Comparison of ENCODE assay signal across 8 cellular contexts in the genomic region with DNA sequence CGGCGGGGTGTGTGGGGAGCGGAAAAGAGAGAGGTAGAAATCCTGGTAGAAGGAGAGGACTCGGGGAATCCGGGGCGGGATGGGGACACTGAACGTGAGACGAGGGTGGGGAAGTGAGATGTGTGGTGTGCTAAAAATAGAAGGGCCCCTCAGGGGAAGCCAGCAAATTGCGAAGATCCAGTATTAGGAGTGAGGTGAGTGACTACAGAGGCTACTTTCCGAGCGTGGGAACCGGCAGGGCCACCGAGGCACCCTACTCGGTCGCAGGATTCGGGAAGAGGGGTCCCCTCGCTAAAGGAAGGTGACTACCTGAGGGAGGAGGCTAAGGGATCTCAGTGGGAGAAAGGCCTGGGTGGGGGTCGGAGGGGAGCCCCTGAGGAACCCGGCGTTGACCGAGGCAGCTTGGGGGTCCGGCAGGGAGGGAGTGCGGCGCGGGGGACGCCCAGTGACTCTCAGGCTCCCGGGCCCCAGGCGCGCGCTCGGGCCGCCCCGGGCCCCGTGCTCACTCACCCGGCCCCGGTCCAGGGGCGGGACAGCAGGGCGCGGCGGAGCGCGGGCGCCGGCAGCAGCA. TPM values are rescaled to one million over a fixed set of nuclear protein-coding genes. Genes with fewer than 3 reads are reported as not detected.
A peak's percentile ranks its signal among the peaks of the same experiment; 100 is the strongest.
DNase-seq lines count a peak whose midpoint lies in the region; ATAC-seq and TF ChIP-seq lines count a peak whose summit lies in the region.

No MANE protein-coding gene starts in this region.

- no peak for TF ChIP-seq POLR2A in sigmoid colon (IDR thresholded peaks at IDR 0.05)

- H3K4me1 ChIP-seq in DOHH2 (ENCODE audit: control insufficient read depth, low read length) (peaks cover 15% of the 10 kb centered on the region), sigmoid colon (peaks cover 0 to 24% (median 20%) of the 10 kb centered on the region in 4 donors)

- intact Hi-C loops in sigmoid colon (cut with DNase I) = loop anchor here (10.0 kb wide), 2 partner anchors 313 to 343 kb away; a partner anchor contains a TSS

- H3K27ac ChIP-seq in DOHH2 (ENCODE audit: low read depth, low read length) (no peak overlapping the region), sigmoid colon (peak overlapping the region; percentile 88 to 94 (median 90))

- DNase-seq in WTC11 (ENCODE audit: low spot score) (no peak), glutamatergic neuron (no peak), sigmoid colon (no peak), DMS79 (lab: John Stamatoyannopoulos, UW) (no peak), NCI-H1436 (lab: John Stamatoyannopoulos, UW) (no peak)

- WGBS in sigmoid colon, 2 donors = 1% methylated on average over 44 of the region's 44 CpGs

- peak overlapping the region; percentile 98 for H3K4me3 Mint-ChIP-seq in WTC11
- H3K4me3 Mint-ChIP-seq in glutamatergic neuron (ENCODE audit: unreplicated experiment) = peak overlapping the region; percentile 100

- no peaks in the 10 kb centered on the region for H4K20me1 ChIP-seq in DOHH2 (ENCODE audit: control insufficient read depth, insufficient read depth, low read depth, low read length)

- H3F3A ChIP-seq in DOHH2 (ENCODE audit: control insufficient read depth, insufficient read depth) = no peaks in the 10 kb centered on the region

- H3K27me3 ChIP-seq in DOHH2 (ENCODE audit: control insufficient read depth, low read length) = peaks cover 26% of the 10 kb centered on the region
- H3K27me3 ChIP-seq in sigmoid colon = no peaks in the 10 kb centered on the region

- TF ChIP-seq EP300 in sigmoid colon (IDR thresholded peaks at IDR 0.05) = no peak

- CTCF ChIA-PET in WTC11 (lab: Charles Lee) = interaction anchor here (0.6 to 4.2 kb wide), 8 partner anchors 11 to 305 kb away, joined by 3 to 70 read pairs (median 3); a partner anchor contains a TSS

- H3K27me3 Mint-ChIP-seq in WTC11 (ENCODE audit: low read depth) (no peaks in the 10 kb centered on the region; the same call in none of the 2 replicates), glutamatergic neuron (ENCODE audit: unreplicated experiment) (peaks cover 8% of the 10 kb centered on the region)

- H3K36me3 ChIP-seq in DOHH2 (ENCODE audit: control insufficient read depth, low read length) (no peaks in the 10 kb centered on the region), sigmoid colon (peaks cover 0 to 7% (median 3%) of the 10 kb centered on the region in 4 donors)

- peak overlapping the region; percentile 78 for H3K4me2 ChIP-seq in DOHH2 (ENCODE audit: low read length)

- H3K9me3 Mint-ChIP-seq in WTC11 (no peaks in the 10 kb centered on the region), glutamatergic neuron (ENCODE audit: unreplicated experiment) (peaks cover 14% of the 10 kb centered on the region)

- no peaks in the 10 kb centered on the region for H3K9me2 ChIP-seq in DOHH2 (replicated peaks; ENCODE audit: control insufficient read depth, low read length)

- H3K9me3 ChIP-seq in DOHH2 (ENCODE audit: control insufficient read depth, insufficient read depth, low read length) (no peaks in the 10 kb centered on the region), sigmoid colon (no peaks in the 10 kb centered on the region)

- no peak for TF ChIP-seq CTCF in DOHH2 (IDR thresholded peaks at IDR 0.05; ENCODE audit: low read depth, low read length, poor library complexity, severe bottlenecking)
- TF ChIP-seq CTCF in WTC11 (IDR thresholded peaks at IDR 0.05) = no peak
- TF ChIP-seq CTCF in glutamatergic neuron (IDR thresholded peaks at IDR 0.05; ENCODE audit: partially characterized antibody, unreplicated experiment) = no peak
- no peak for TF ChIP-seq CTCF in sigmoid colon (IDR thresholded peaks at IDR 0.05)

- H3K27ac Mint-ChIP-seq in WTC11 (peak overlapping the region; percentile 95), glutamatergic neuron (ENCODE audit: unreplicated experiment) (peak overlapping the region; percentile 94)

- POLR2A ChIA-PET in WTC11 (lab: Charles Lee) = interaction anchor here (0.7 to 1.4 kb wide), 2 partner anchors 18 to 54 kb away, joined by 4 to 8 read pairs; a partner anchor contains a TSS

- H3K4me1 Mint-ChIP-seq in WTC11 = peaks cover 12% of the 10 kb centered on the region
- peaks cover 36% of the 10 kb centered on the region for H3K4me1 Mint-ChIP-seq in glutamatergic neuron (ENCODE audit: low read depth, unreplicated experiment)

- H3K79me2 ChIP-seq in DOHH2 (ENCODE audit: control insufficient read depth, low read length) = no peaks in the 10 kb centered on the region

- H3K4me3 ChIP-seq in DOHH2 (ENCODE audit: low read length) (peak overlapping the region; percentile 74), sigmoid colon (peak overlapping the region; percentile 61 to 94 (median 75))

- ATAC-seq in HG03159 (IDR thresholded peaks at IDR 0.05; ENCODE audit: unreplicated experiment) = peak; percentile 4
- no peak for ATAC-seq in WTC11
- no peak for ATAC-seq in GM18861 (IDR thresholded peaks at IDR 0.05; ENCODE audit: unreplicated experiment)

- H3K36me3 Mint-ChIP-seq in WTC11 (no peaks in the 10 kb centered on the region; the same call in 1 of the 2 replicates), glutamatergic neuron (ENCODE audit: unreplicated experiment) (no peaks in the 10 kb centered on the region)

TF ChIP-seq in WTC11, 78 proteins besides CTCF, POLR2A, EP300 and RAD21 (continues in another document):
- TF ChIP-seq SP1 (CRISPR knock-in tag; conservative IDR thresholded peaks at IDR 0.05) (0 out of 2 replicates have a peak, but pooled peaks have one; percentile 1), KAT7 (CRISPR knock-in tag; IDR thresholded peaks at IDR 0.05; ENCODE audit: borderline replicate concordance) (0 out of 2 replicates have a peak, but pooled peaks have one; percentile 38), SMAD4 (CRISPR knock-in tag; IDR thresholded peaks at IDR 0.05) (no peak), FOXK1 (CRISPR knock-in tag; IDR thresholded peaks at IDR 0.05) (0 out of 2 replicates have a peak, but pooled peaks have one; percentile 39)
- TF ChIP-seq, protein P1, sequence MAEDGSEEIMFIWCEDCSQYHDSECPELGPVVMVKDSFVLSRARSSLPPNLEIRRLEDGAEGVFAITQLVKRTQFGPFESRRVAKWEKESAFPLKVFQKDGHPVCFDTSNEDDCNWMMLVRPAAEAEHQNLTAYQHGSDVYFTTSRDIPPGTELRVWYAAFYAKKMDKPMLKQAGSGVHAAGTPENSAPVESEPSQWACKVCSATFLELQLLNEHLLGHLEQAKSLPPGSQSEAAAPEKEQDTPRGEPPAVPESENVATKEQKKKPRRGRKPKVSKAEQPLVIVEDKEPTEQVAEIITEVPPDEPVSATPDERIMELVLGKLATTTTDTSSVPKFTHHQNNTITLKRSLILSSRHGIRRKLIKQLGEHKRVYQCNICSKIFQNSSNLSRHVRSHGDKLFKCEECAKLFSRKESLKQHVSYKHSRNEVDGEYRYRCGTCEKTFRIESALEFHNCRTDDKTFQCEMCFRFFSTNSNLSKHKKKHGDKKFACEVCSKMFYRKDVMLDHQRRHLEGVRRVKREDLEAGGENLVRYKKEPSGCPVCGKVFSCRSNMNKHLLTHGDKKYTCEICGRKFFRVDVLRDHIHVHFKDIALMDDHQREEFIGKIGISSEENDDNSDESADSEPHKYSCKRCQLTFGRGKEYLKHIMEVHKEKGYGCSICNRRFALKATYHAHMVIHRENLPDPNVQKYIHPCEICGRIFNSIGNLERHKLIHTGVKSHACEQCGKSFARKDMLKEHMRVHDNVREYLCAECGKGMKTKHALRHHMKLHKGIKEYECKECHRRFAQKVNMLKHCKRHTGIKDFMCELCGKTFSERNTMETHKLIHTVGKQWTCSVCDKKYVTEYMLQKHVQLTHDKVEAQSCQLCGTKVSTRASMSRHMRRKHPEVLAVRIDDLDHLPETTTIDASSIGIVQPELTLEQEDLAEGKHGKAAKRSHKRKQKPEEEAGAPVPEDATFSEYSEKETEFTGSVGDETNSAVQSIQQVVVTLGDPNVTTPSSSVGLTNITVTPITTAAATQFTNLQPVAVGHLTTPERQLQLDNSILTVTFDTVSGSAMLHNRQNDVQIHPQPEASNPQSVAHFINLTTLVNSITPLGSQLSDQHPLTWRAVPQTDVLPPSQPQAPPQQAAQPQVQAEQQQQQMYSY (CRISPR knock-in tag; IDR thresholded peaks at IDR 0.05) = peak; percentile 33; the same call in 1 of the 2 replicates

RNA-seq across cellular contexts. Expression of a gene that starts 0.3 kb away (rescaled TPM):
- 31.0 to 37.5 TPM (median 36.2 TPM) in 3 replicates for total RNA-seq in WTC11 (2021)
- total RNA-seq in glutamatergic neuron (ENCODE audit: unreplicated experiment) = 28.9 TPM
- 10 to 100 TPM in 1 of 4 donors, 1 to 10 TPM in 3; 6.7 to 12.8 (median 8.4) TPM for total RNA-seq in sigmoid colon
- polyA plus RNA-seq in sigmoid colon = 10 to 100 TPM in 1 of 3 donors, 1 to 10 TPM in 2; 2.4 to 11.0 (median 3.7) TPM

RNA-seq across cellular contexts. Expression of a gene that starts 42.6 kb away (rescaled TPM):
- total RNA-seq in WTC11 (2021) (not detected in 3 replicates), glutamatergic neuron (ENCODE audit: unreplicated experiment) (not detected), sigmoid colon (not detected)
- not detected for polyA plus RNA-seq in sigmoid colon

RNA-seq across cellular contexts. Expression of a gene that starts 54.4 kb away (rescaled TPM):
- total RNA-seq in WTC11 (2021) (6.5 to 8.1 TPM (median 6.9 TPM) in 3 replicates), glutamatergic neuron (ENCODE audit: unreplicated experiment) (107 TPM), sigmoid colon (10 to 100 TPM in 2 of 4 donors, 1 to 10 TPM in 2; 7.5 to 35.0 (median 13.8) TPM)
- polyA plus RNA-seq in sigmoid colon = 1 to 10 TPM; 1.2 to 8.6 (median 7.2) TPM
